2 cellular contexts compared by ENCODE assay signal in genomic region chr7:151821226-151821625, GRCh38.
A peak's percentile ranks its signal among the peaks of the same experiment; 100 is the strongest.
TF ChIP-seq lines count a peak whose summit lies in the region.

No MANE protein-coding gene starts in this region.

TF ChIP-seq in liver, 16 proteins besides CTCF, POLR2A, EP300 and RAD21:
- TF ChIP-seq, protein P1, sequence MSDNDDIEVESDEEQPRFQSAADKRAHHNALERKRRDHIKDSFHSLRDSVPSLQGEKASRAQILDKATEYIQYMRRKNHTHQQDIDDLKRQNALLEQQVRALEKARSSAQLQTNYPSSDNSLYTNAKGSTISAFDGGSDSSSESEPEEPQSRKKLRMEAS (IDR thresholded peaks at IDR 0.05), result peak; percentile 42
- TF ChIP-seq JUND (IDR thresholded peaks at IDR 0.05), result no peak
TF ChIP-seq in liver: peak in this region for 1.

TF ChIP-seq in HepG2, 621 proteins besides CTCF, POLR2A, EP300 and RAD21:
- no peak for TF ChIP-seq ZNF746 (CRISPR knock-in tag; IDR thresholded peaks at IDR 0.05)
- no peak for TF ChIP-seq ZNF326 (CRISPR knock-in tag; IDR thresholded peaks at IDR 0.05; ENCODE audit: borderline replicate concordance)
- no peak for TF ChIP-seq ZNF263 (CRISPR knock-in tag; IDR thresholded peaks at IDR 0.05)
- no peak for TF ChIP-seq THAP11 (CRISPR knock-in tag; IDR thresholded peaks at IDR 0.05)
- no peak for TF ChIP-seq ZNF678 (CRISPR knock-in tag; IDR thresholded peaks at IDR 0.05)
- TF ChIP-seq, protein P2, sequence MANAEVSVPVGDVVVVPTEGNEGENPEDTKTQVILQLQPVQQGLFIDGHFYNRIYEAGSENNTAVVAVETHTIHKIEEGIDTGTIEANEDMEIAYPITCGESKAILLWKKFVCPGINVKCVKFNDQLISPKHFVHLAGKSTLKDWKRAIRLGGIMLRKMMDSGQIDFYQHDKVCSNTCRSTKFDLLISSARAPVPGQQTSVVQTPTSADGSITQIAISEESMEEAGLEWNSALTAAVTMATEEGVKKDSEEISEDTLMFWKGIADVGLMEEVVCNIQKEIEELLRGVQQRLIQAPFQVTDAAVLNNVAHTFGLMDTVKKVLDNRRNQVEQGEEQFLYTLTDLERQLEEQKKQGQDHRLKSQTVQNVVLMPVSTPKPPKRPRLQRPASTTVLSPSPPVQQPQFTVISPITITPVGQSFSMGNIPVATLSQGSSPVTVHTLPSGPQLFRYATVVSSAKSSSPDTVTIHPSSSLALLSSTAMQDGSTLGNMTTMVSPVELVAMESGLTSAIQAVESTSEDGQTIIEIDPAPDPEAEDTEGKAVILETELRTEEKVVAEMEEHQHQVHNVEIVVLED (CRISPR knock-in tag; IDR thresholded peaks at IDR 0.05; ENCODE audit: borderline replicate concordance), result no peak
- no peak for TF ChIP-seq PHF5A (CRISPR knock-in tag; IDR thresholded peaks at IDR 0.05; ENCODE audit: low read depth, unreplicated experiment)
- TF ChIP-seq, protein P3, sequence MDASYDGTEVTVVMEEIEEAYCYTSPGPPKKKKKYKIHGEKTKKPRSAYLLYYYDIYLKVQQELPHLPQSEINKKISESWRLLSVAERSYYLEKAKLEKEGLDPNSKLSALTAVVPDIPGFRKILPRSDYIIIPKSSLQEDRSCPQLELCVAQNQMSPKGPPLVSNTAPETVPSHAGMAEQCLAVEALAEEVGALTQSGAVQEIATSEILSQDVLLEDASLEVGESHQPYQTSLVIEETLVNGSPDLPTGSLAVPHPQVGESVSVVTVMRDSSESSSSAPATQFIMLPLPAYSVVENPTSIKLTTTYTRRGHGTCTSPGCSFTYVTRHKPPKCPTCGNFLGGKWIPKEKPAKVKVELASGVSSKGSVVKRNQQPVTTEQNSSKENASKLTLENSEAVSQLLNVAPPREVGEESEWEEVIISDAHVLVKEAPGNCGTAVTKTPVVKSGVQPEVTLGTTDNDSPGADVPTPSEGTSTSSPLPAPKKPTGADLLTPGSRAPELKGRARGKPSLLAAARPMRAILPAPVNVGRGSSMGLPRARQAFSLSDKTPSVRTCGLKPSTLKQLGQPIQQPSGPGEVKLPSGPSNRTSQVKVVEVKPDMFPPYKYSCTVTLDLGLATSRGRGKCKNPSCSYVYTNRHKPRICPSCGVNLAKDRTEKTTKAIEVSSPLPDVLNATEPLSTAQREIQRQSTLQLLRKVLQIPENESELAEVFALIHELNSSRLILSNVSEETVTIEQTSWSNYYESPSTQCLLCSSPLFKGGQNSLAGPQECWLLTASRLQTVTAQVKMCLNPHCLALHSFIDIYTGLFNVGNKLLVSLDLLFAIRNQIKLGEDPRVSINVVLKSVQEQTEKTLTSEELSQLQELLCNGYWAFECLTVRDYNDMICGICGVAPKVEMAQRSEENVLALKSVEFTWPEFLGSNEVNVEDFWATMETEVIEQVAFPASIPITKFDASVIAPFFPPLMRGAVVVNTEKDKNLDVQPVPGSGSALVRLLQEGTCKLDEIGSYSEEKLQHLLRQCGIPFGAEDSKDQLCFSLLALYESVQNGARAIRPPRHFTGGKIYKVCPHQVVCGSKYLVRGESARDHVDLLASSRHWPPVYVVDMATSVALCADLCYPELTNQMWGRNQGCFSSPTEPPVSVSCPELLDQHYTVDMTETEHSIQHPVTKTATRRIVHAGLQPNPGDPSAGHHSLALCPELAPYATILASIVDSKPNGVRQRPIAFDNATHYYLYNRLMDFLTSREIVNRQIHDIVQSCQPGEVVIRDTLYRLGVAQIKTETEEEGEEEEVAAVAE (CRISPR knock-in tag; IDR thresholded peaks at IDR 0.05; ENCODE audit: borderline replicate concordance), result no peak
- no peak for TF ChIP-seq REL (CRISPR knock-in tag; conservative IDR thresholded peaks at IDR 0.05)
- no peak for TF ChIP-seq ZNF639 (CRISPR knock-in tag; conservative IDR thresholded peaks at IDR 0.05)
- TF ChIP-seq HOXA5 (CRISPR knock-in tag; IDR thresholded peaks at IDR 0.05), result no peak
- TF ChIP-seq DMAP1 (CRISPR knock-in tag; IDR thresholded peaks at IDR 0.05), result no peak
- TF ChIP-seq, protein P4, sequence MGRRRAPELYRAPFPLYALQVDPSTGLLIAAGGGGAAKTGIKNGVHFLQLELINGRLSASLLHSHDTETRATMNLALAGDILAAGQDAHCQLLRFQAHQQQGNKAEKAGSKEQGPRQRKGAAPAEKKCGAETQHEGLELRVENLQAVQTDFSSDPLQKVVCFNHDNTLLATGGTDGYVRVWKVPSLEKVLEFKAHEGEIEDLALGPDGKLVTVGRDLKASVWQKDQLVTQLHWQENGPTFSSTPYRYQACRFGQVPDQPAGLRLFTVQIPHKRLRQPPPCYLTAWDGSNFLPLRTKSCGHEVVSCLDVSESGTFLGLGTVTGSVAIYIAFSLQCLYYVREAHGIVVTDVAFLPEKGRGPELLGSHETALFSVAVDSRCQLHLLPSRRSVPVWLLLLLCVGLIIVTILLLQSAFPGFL (CRISPR knock-in tag; IDR thresholded peaks at IDR 0.05), result no peak
- TF ChIP-seq ZNF724P (CRISPR knock-in tag; IDR thresholded peaks at IDR 0.05; ENCODE audit: borderline replicate concordance), result no peak
- no peak for TF ChIP-seq AKAP8 (CRISPR knock-in tag; IDR thresholded peaks at IDR 0.05)
- TF ChIP-seq ARNT (IDR thresholded peaks at IDR 0.05), result no peak
